In the genomic region with DNA sequence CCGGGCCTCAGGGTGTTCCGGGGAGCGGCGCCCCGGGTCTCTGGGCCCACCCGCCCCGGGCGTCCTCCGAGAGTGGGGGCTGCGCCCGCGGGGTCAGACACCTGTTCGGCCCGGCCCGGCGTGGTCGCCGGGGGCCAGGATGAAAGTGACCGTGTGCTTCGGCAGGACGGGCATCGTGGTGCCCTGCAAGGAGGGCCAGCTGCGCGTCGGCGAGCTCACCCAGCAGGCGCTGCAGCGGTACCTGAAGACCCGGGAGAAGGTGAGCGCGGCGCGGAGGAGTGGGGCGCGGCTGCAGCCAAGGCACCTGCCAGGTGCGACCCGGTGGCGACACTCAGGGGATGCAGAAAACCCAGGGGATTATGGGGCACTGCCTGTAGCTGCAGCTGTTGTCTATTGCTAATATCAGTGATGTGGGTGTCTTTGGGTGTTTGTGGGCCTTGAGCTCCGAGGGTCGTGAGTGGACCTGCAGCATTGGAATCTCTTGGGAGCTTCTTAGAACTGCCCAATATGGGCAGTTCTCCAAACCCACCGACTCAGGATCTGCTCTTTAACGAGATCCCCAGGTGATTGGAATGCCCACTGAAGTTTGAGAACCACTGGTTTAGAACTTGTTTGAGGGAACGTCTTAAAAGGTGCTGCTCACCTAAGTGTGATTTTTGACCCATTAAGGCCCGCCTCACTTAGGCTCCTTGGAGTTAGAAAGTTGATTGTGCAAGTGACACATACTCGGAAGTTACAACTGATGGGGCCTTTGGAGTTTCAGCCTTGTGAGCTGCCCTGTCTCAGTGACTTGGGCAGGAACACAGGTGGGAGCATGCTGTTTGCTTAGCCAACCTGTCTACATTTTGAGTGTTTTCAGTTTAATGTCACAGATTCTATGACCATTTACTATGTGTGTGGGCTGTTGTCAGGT, we compare ENCODE assay signal across 8 cellular contexts.
DNase-seq lines count a peak whose midpoint lies in the region; ATAC-seq lines count a peak whose summit lies in the region.

No MANE protein-coding gene starts in this region.

- peaks cover 49% of the 10 kb centered on the region for H3K27me3 Mint-ChIP-seq in stimulated activated naive CD8-positive, alpha-beta T cell treated with anti-CD3 and anti-CD28 coated beads, Interleukin-15, Interleukin-2, amounts not matched to agents 100 ng/mL and 50 ng/mL, for 24 hours

- H3K4me1 Mint-ChIP-seq in stimulated activated naive CD8-positive, alpha-beta T cell treated with anti-CD3 and anti-CD28 coated beads, Interleukin-15, Interleukin-2, amounts not matched to agents 100 ng/mL and 50 ng/mL, for 24 hours (ENCODE audit: low read depth), result peaks cover 15% of the 10 kb centered on the region

- no peak for DNase-seq in stimulated activated naive CD8-positive, alpha-beta T cell treated with anti-CD3 and anti-CD28 coated beads, Interleukin-15, Interleukin-2, amounts not matched to agents 100 U/mL and 50 U/mL, for 24 hours
- peak; percentile 59 for DNase-seq in NCI-H1105 treated with DMSO at 0.1 percent for 48 hours (lab: John Stamatoyannopoulos, UW)
- DNase-seq in astrocyte of the hippocampus (ENCODE audit: low read depth, low spot score), result peak; percentile 38
- DNase-seq in kidney glomerular epithelial cell (lab: John Stamatoyannopoulos, UW), result peak; percentile 12
- peak; percentile 0 for DNase-seq in stimulated activated naive CD4-positive, alpha-beta T cell treated with Interleukin-2 at 50 U/mL for 16 hours (lab: John Stamatoyannopoulos, UW)
- no peak for DNase-seq in T-helper 9 cell
- no peak for DNase-seq in NCI-H1694 treated with DMSO at 0.1 percent for 48 hours (lab: John Stamatoyannopoulos, UW)

- ATAC-seq in stimulated activated naive CD8-positive, alpha-beta T cell treated with anti-CD3 and anti-CD28 coated beads, Interleukin-15, Interleukin-2, amounts not matched to agents 100 U/mL and 50 U/mL, for 24 hours, result no peak

- no peaks in the 10 kb centered on the region for H3K9me3 Mint-ChIP-seq in stimulated activated naive CD8-positive, alpha-beta T cell treated with anti-CD3 and anti-CD28 coated beads, Interleukin-15, Interleukin-2, amounts not matched to agents 100 ng/mL and 50 ng/mL, for 24 hours

- no peaks in the 10 kb centered on the region for H3K36me3 Mint-ChIP-seq in stimulated activated naive CD8-positive, alpha-beta T cell treated with anti-CD3 and anti-CD28 coated beads, Interleukin-15, Interleukin-2, amounts not matched to agents 100 ng/mL and 50 ng/mL, for 24 hours (ENCODE audit: low read depth)

- H3K27ac Mint-ChIP-seq in stimulated activated naive CD8-positive, alpha-beta T cell treated with anti-CD3 and anti-CD28 coated beads, Interleukin-15, Interleukin-2, amounts not matched to agents 100 ng/mL and 50 ng/mL, for 24 hours, result no peak overlapping the region

- H3K4me3 Mint-ChIP-seq in stimulated activated naive CD8-positive, alpha-beta T cell treated with anti-CD3 and anti-CD28 coated beads, Interleukin-15, Interleukin-2, amounts not matched to agents 100 ng/mL and 50 ng/mL, for 24 hours, result peak overlapping the region; percentile 70

Comparison
In these comparisons a context has a peak if more than half of its experiments do, and no peak if none do; other contexts are left out.
1. DNase-seq: peak in NCI-H1105 treated with DMSO at 0.1 percent for 48 hours (single experiment), astrocyte of the hippocampus (single experiment), kidney glomerular epithelial cell (single experiment) and stimulated activated naive CD4-positive, alpha-beta T cell treated with Interleukin-2 at 50 U/mL for 16 hours (single experiment); none in stimulated activated naive CD8-positive, alpha-beta T cell treated with anti-CD3 and anti-CD28 coated beads, Interleukin-15, Interleukin-2, amounts not matched to agents 100 U/mL and 50 U/mL, for 24 hours (single experiment), T-helper 9 cell (single experiment) and NCI-H1694 treated with DMSO at 0.1 percent for 48 hours (single experiment).